ENCODE assay signal across 8 cellular contexts in the genomic region with DNA sequence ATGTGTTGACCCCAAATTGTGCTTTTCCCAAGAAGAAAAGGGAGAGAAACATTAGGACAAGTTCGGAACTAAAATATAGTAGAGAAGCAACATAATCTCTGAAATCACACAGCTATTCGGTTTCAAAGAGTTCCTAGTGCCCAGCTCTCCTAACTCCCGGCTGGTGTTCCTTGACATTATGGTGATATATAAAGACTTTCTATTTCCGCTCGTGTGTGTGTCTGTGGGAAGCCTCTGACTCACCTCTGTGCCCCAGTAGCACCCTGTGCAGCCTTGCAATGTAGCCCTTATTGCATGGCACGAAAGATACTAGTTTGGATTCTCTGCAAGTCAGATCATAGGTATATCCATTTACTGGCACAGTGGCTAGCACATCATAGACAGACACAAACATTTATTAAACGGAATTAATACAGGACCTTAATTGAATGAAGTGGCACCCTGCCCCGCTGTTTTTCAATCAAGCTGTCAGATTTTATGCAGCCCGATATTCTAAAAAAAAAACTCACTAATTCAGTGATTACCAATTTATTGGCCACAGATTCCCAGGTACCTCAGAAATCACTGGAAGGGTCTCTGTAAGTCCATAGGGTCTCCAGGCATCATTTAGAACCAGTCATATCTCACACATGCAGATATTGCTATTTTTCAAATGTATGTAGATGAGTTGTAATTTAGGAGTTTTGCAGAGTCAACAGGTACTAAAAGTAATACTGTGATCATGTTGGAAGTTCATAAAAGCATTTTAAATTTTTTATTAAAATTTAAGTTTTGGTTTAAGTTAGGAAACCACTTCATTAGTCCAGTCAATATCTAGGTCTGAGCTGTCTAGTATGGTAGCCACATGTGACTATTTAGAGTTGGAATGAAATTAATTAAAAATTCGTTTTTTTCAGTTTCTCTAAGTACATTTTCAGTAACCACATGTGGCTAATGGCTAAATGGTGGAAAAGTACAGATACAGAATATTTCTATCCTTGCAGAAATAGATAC. TPM values are rescaled to one million over a fixed set of nuclear protein-coding genes. Genes with fewer than 3 reads are reported as not detected.
DNase-seq lines count a peak whose midpoint lies in the region; ATAC-seq, FAIRE-seq and TF ChIP-seq lines count a peak whose summit lies in the region.

No MANE protein-coding gene starts in this region.

- H3K4me2 ChIP-seq in IMR-90 (ENCODE audit: low read depth, low read length) (peak overlapping the region; percentile 86), keratinocyte (ENCODE audit: control insufficient read depth, extremely low read depth, insufficient read depth, low read depth, low read length) (peak overlapping the region; percentile 87)

- dilution Hi-C loops in IMR-90 (cut with HindIII; ENCODE audit: low sequenced_read_pairs, unreplicated experiment), result no loop called here
- dilution Hi-C loops in keratinocyte (cut with MboI; ENCODE audit: extremely low pct_ligation_motif_present, low sequenced_read_pairs), result no loop called here

- H4K5ac ChIP-seq in IMR-90 (ENCODE audit: low read depth, low read length), result no peak overlapping the region

- peaks cover 14% of the 10 kb centered on the region for H3K4me1 ChIP-seq in CD4-positive, CD25-positive, alpha-beta regulatory T cell (ENCODE audit: control insufficient read depth, insufficient read depth, low read length, poor library complexity, severe bottlenecking)
- H3K4me1 ChIP-seq in IMR-90 (ENCODE audit: control insufficient read depth, insufficient read depth, low read length) (no peaks in the 10 kb centered on the region), body of pancreas (peaks cover 20% of the 10 kb centered on the region), keratinocyte (ENCODE audit: control insufficient read depth, extremely low read depth, insufficient read depth, low read length) (peaks cover 6% of the 10 kb centered on the region)

- TF ChIP-seq POLR2A in IMR-90 (IDR thresholded peaks at IDR 0.05; ENCODE audit: low read depth, low read length), result no peak
- no peak for TF ChIP-seq POLR2A in body of pancreas (IDR thresholded peaks at IDR 0.05)

- peak overlapping the region; percentile 48 for H3K4me3 ChIP-seq in CD4-positive, CD25-positive, alpha-beta regulatory T cell (ENCODE audit: low read depth, low read length)
- H3K4me3 ChIP-seq in IMR-90 (ENCODE audit: insufficient read depth, low read depth, low read length) (peak overlapping the region; percentile 63), body of pancreas (peak overlapping the region; percentile 51 to 78), keratinocyte (ENCODE audit: control insufficient read depth in 2 of 3, extremely low read depth in 1 of 3, insufficient read depth in 2 of 3, low read depth in 1 of 3, low read length in 3 of 3) (peak overlapping the region; percentile 69 to 79 (median 72))

- no peak overlapping the region for H3K18ac ChIP-seq in IMR-90 (ENCODE audit: low read depth, low read length)

- WGBS in IMR-90 (ENCODE audit: extremely low coverage in 2 of 2, insufficient read length in 1 of 2), 2 experiments, result 100% methylated on average over 1 of the region's 10 CpGs; no CpG with 5 or more reads in 1 of the 2 experiments
- 9 to 11% methylated on average over 10 of the region's 10 CpGs for WGBS in body of pancreas, 2 donors

- H3K4me1 Mint-ChIP-seq in CD4-positive, CD25-positive, alpha-beta regulatory T cell, result peaks cover 0 to 21% (median 12%) of the 10 kb centered on the region in 4 donors

- DNase-seq in CD4-positive, CD25-positive, alpha-beta regulatory T cell, result peak in 1 of 3 donors; percentile 27
- DNase-seq in IMR-90, result peak; percentile 12
- DNase-seq in body of pancreas, result peak in 3 of 4 donors; percentile 33 to 43 (median 34)
- DNase-seq in keratinocyte (ENCODE audit: low read depth, low spot score), result no peak
- no peak for DNase-seq in stimulated activated naive CD8-positive, alpha-beta T cell treated with anti-CD3 and anti-CD28 coated beads, Interleukin-15, Interleukin-2, amounts not matched to agents 100 U/mL and 50 U/mL, for 24 hours
- DNase-seq in GOT3 (lab: John Stamatoyannopoulos, UW), result no peak

- H3K9me3 ChIP-seq in CD4-positive, CD25-positive, alpha-beta regulatory T cell (ENCODE audit: control insufficient read depth in 2 of 2, low read length in 2 of 2), result no peaks in the 10 kb centered on the region
- H3K9me3 ChIP-seq in IMR-90 (ENCODE audit: control insufficient read depth, insufficient read depth, low read length) (no peaks in the 10 kb centered on the region), body of pancreas (no peaks in the 10 kb centered on the region), keratinocyte (ENCODE audit: control insufficient read depth, low read depth, low read length) (no peaks in the 10 kb centered on the region)

- no peak overlapping the region for H2AK5ac ChIP-seq in IMR-90 (ENCODE audit: low read depth, low read length)

- no peak overlapping the region; the same call in 1 of the 2 replicates for H4K91ac ChIP-seq in IMR-90 (ENCODE audit: insufficient read depth, low read depth, low read length)

- TF ChIP-seq CTCF in IMR-90 (conservative IDR thresholded peaks at IDR 0.05; ENCODE audit: low read depth, low read length), result no peak
- TF ChIP-seq CTCF in body of pancreas (IDR thresholded peaks at IDR 0.05), result no peak
- TF ChIP-seq CTCF in keratinocyte (optimal IDR thresholded peaks at IDR 0.05 in 1 of 3, IDR thresholded peaks at IDR 0.05 in 1 of 3, conservative IDR thresholded peaks at IDR 0.05 in 1 of 3; ENCODE audit: extremely low read depth in 1 of 3, insufficient read depth in 2 of 3, low read length in 3 of 3), result no peak

- H2BK120ac ChIP-seq in IMR-90 (ENCODE audit: low read depth, low read length), result no peak overlapping the region

- no peak overlapping the region for H3K4ac ChIP-seq in IMR-90 (ENCODE audit: low read depth, low read length)

- H2BK5ac ChIP-seq in IMR-90 (ENCODE audit: low read depth, low read length, poor library complexity, severe bottlenecking), result no peak overlapping the region

- H2AK9ac ChIP-seq in IMR-90 (replicated peaks; ENCODE audit: low read depth, low read length, poor library complexity), result no peak overlapping the region

- H2BK15ac ChIP-seq in IMR-90 (ENCODE audit: low read depth, low read length), result no peak overlapping the region

- intact Hi-C loops in IMR-90 (cut with micrococcal nuclease), result no loop called here
- intact Hi-C loops in body of pancreas (cut with DNase I), result no loop called here

- H3K9me1 ChIP-seq in IMR-90 (ENCODE audit: insufficient read depth, low read length), result no peaks in the 10 kb centered on the region
- no peaks in the 10 kb centered on the region for H3K9me1 ChIP-seq in keratinocyte (ENCODE audit: control insufficient read depth, extremely low read depth, insufficient read depth, low read length)

- CTCF ChIA-PET in IMR-90 (lab: Yijun Ruan, JAX), result no interaction called here

- no peaks in the 10 kb centered on the region for H3K36me3 ChIP-seq in CD4-positive, CD25-positive, alpha-beta regulatory T cell (ENCODE audit: control insufficient read depth, insufficient read depth, low read length)
- H3K36me3 ChIP-seq in IMR-90 (ENCODE audit: control insufficient read depth, insufficient read depth, low read length) (peaks cover 1% of the 10 kb centered on the region; the same call in 1 of the 2 replicates), body of pancreas (replicated peaks in 1 of 2; ENCODE audit: insufficient read depth in 1 of 2, low read depth in 2 of 2) (no peaks in the 10 kb centered on the region), keratinocyte (ENCODE audit: control insufficient read depth in 2 of 2, extremely low read depth in 1 of 2, insufficient read depth in 2 of 2, low read length in 2 of 2) (no peaks in the 10 kb centered on the region)

- ATAC-seq in CD4-positive, CD25-positive, alpha-beta regulatory T cell (ENCODE audit: low read depth in 2 of 2), result peak; percentile 47 to 68
- peak; percentile 42 for ATAC-seq in IMR-90 (ENCODE audit: low read depth)
- ATAC-seq in body of pancreas, result peak; percentile 58
- ATAC-seq in stimulated activated naive CD8-positive, alpha-beta T cell treated with anti-CD3 and anti-CD28 coated beads, Interleukin-15, Interleukin-2, amounts not matched to agents 100 U/mL and 50 U/mL, for 24 hours, result peak; percentile 65
- ATAC-seq in HG02973 (IDR thresholded peaks at IDR 0.05; ENCODE audit: unreplicated experiment), result no peak
- ATAC-seq in GM19395 (IDR thresholded peaks at IDR 0.05; ENCODE audit: unreplicated experiment), result no peak

- no peaks in the 10 kb centered on the region for H3K36me3 Mint-ChIP-seq in CD4-positive, CD25-positive, alpha-beta regulatory T cell

- H4K20me1 ChIP-seq in IMR-90 (ENCODE audit: insufficient read depth, low read length) (no peaks in the 10 kb centered on the region), keratinocyte (ENCODE audit: control insufficient read depth, extremely low read depth, insufficient read depth, low read length) (no peaks in the 10 kb centered on the region)

- no TSS peak for BruUV-seq in IMR-90 (replicated peaks; lab: Mats Ljungman, UMichigan)

- peak overlapping the region in 1 of 3 donors; percentile 79 for H3K27ac Mint-ChIP-seq in CD4-positive, CD25-positive, alpha-beta regulatory T cell

- no peak overlapping the region for H2BK20ac ChIP-seq in IMR-90 (ENCODE audit: low read depth, low read length)

- no peak overlapping the region for H3K27ac ChIP-seq in CD4-positive, CD25-positive, alpha-beta regulatory T cell (ENCODE audit: insufficient read depth, low read length, poor library complexity, severe bottlenecking)
- no peak overlapping the region for H3K27ac ChIP-seq in IMR-90 (ENCODE audit: insufficient read depth, low read length)
- peak overlapping the region; percentile 74 to 87 (median 82) for H3K27ac ChIP-seq in body of pancreas
- H3K27ac ChIP-seq in keratinocyte (ENCODE audit: control insufficient read depth, insufficient read depth, low read length), result no peak overlapping the region

- peak overlapping the region; percentile 85 for H2AFZ ChIP-seq in IMR-90 (replicated peaks; ENCODE audit: low read length, poor library complexity)
- peak overlapping the region; percentile 93 for H2AFZ ChIP-seq in keratinocyte (ENCODE audit: control insufficient read depth, low read length)

- H3K56ac ChIP-seq in IMR-90 (ENCODE audit: extremely low read depth, insufficient read depth, low read length), result no peak overlapping the region

- in situ Hi-C loops in IMR-90 (cut with MboI; ENCODE audit: low sequenced_read_pairs), result no loop called here

- H3K9ac ChIP-seq in IMR-90 (ENCODE audit: low read depth, low read length), result peak overlapping the region; percentile 55; the same call in 1 of the 2 replicates
- H3K9ac ChIP-seq in keratinocyte (ENCODE audit: control insufficient read depth, extremely low read depth, insufficient read depth, low read length), result peak overlapping the region; percentile 11

- no peak overlapping the region for H3K14ac ChIP-seq in IMR-90 (replicated peaks; ENCODE audit: low read depth, low read length)

- H3K79me2 ChIP-seq in keratinocyte (ENCODE audit: control insufficient read depth, insufficient read depth, low read length), result no peaks in the 10 kb centered on the region

- POLR2A ChIA-PET in IMR-90 (lab: Charles Lee; ENCODE audit: unreplicated experiment), result no interaction called here

- H3K4me3 Mint-ChIP-seq in CD4-positive, CD25-positive, alpha-beta regulatory T cell, result peak overlapping the region; percentile 16 to 89 (median 86)

- H4K8ac ChIP-seq in IMR-90 (ENCODE audit: low read depth in 2 of 2, low read length in 2 of 2), result peak overlapping the region in 1 of 2 experiments; percentile 22; a peak in 2 of 4 replicates

- TF ChIP-seq RAD21 in IMR-90 (IDR thresholded peaks at IDR 0.05; ENCODE audit: low read length), result no peak

- 0 out of 2 replicates have a peak overlapping the region, but pooled peaks have one; percentile 32 for H3K23ac ChIP-seq in IMR-90 (ENCODE audit: low read depth, low read length)

- peaks cover 0 to 4% (median 0%) of the 10 kb centered on the region in 7 donors for H3K9me3 Mint-ChIP-seq in CD4-positive, CD25-positive, alpha-beta regulatory T cell

- H3K27me3 Mint-ChIP-seq in CD4-positive, CD25-positive, alpha-beta regulatory T cell, result peaks cover 91% of the 10 kb centered on the region

- FAIRE-seq in keratinocyte (lab: Jason Lieb, UNC), result peak; percentile 44

- peaks cover 15% of the 10 kb centered on the region for H3K27me3 ChIP-seq in CD4-positive, CD25-positive, alpha-beta regulatory T cell (ENCODE audit: control insufficient read depth, insufficient read depth, low read length)
- H3K27me3 ChIP-seq in IMR-90 (ENCODE audit: control insufficient read depth, insufficient read depth, low read length) (no peaks in the 10 kb centered on the region), body of pancreas (no peaks in the 10 kb centered on the region), keratinocyte (ENCODE audit: control insufficient read depth, extremely low read depth, insufficient read depth, low read length) (peaks cover 12% of the 10 kb centered on the region)

- no peaks in the 10 kb centered on the region for H3K79me1 ChIP-seq in IMR-90 (ENCODE audit: low read depth in 1 of 2, low read length in 2 of 2)

RNA-seq across cellular contexts. Expression of a gene that starts 43.3 kb away (rescaled TPM):
- not detected for total RNA-seq in CD4-positive, CD25-positive, alpha-beta regulatory T cell
- not detected for polyA plus RNA-seq in CD4-positive, CD25-positive, alpha-beta regulatory T cell
- total RNA-seq in IMR-90 (2012; rRNA removed) (not detected in 2 replicates), body of pancreas (1 to 10 TPM in 1 of 2 donors, under 1 TPM in 1; 0.33 to 1.6 TPM)
- polyA plus RNA-seq in IMR-90 (2012; rRNA removed) (not detected in 2 replicates), keratinocyte (0.04 to 0.13 TPM in 2 of 3 replicates, not detected in the other)
- not detected in 2 replicates for polyA plus RNA-seq in IMR-90 (2012; cell fraction: cytosol; rRNA removed)
- polyA plus RNA-seq in IMR-90 (2012; cell fraction: nucleus; rRNA removed; ENCODE audit: low replicate concordance), result not detected in 2 replicates
- polyA plus RNA-seq in keratinocyte (2011; ENCODE audit: low read depth), result 0.62 TPM
- 0.10 TPM in 1 of 2 replicates, not detected in the other for polyA plus RNA-seq in keratinocyte (2011; cell fraction: cytosol; rRNA removed)
- polyA plus RNA-seq in keratinocyte (2011; cell fraction: nucleus; rRNA removed), result not detected in 2 replicates
- polyA plus RNA-seq in keratinocyte (2012; ENCODE audit: low replicate concordance), result 0.51 TPM in 1 of 2 replicates, not detected in the other
- polyA minus RNA-seq in keratinocyte, result not detected in 3 replicates
- not detected for polyA minus RNA-seq in keratinocyte (2011; cell fraction: cytosol; rRNA and poly(A)+ RNA removed)
- polyA minus RNA-seq in keratinocyte (2011; cell fraction: nucleus; rRNA and poly(A)+ RNA removed), result not detected in 2 replicates

Comparison
In these comparisons a context has a peak if more than half of its experiments do, and no peak if none do; other contexts are left out.
1. ATAC-seq: peak in CD4-positive, CD25-positive, alpha-beta regulatory T cell (2 of 2), IMR-90 (single experiment), body of pancreas (single experiment) and stimulated activated naive CD8-positive, alpha-beta T cell treated with anti-CD3 and anti-CD28 coated beads, Interleukin-15, Interleukin-2, amounts not matched to agents 100 U/mL and 50 U/mL, for 24 hours (single experiment); none in HG02973 (single experiment) and GM19395 (single experiment).
2. DNase-seq: peak in IMR-90 (single experiment) and body of pancreas (3 of 4); none in keratinocyte (single experiment), stimulated activated naive CD8-positive, alpha-beta T cell treated with anti-CD3 and anti-CD28 coated beads, Interleukin-15, Interleukin-2, amounts not matched to agents 100 U/mL and 50 U/mL, for 24 hours (single experiment) and GOT3 (single experiment).
3. H3K27ac ChIP-seq: peak in body of pancreas (4 of 4); none in CD4-positive, CD25-positive, alpha-beta regulatory T cell (single experiment), IMR-90 (single experiment) and keratinocyte (single experiment).
4. Peak in every context shown above with its lines, with median percentiles within 50 percentile points of each other: H3K4me3 ChIP-seq.